Comparison of ENCODE assay signal across 8 cellular contexts in genomic region chr6:127120109-127120786, GRCh38. TPM values are rescaled to one million over a fixed set of nuclear protein-coding genes. Genes with fewer than 3 reads are reported as not detected.
DNase-seq lines count a peak whose midpoint lies in the region; ATAC-seq and TF ChIP-seq lines count a peak whose summit lies in the region.
"Had no signal": no experiment of that assay in that cellular context is flagged by ENCODE, and none has a peak within 500 bp of the region (broad histone marks: within the 10 kb centered on the region; RNA-seq: fewer than 3 reads in every experiment).

No MANE protein-coding gene starts in this region.

- no peaks in the 10 kb centered on the region for H3K79me2 ChIP-seq in mesendoderm (ENCODE audit: control insufficient read depth, insufficient read depth, low read length)

- H3K4me2 ChIP-seq in mesendoderm (ENCODE audit: low read length) = peak overlapping the region; percentile 91

- no peaks in the 10 kb centered on the region for H3K79me1 ChIP-seq in mesendoderm (ENCODE audit: low read length)

- H3K9me3 ChIP-seq in adipocyte (ENCODE audit: control insufficient read depth, low read length) = no peaks in the 10 kb centered on the region
- H3K9me3 ChIP-seq: neutrophil had no signal

- H3K9ac ChIP-seq in adipocyte (ENCODE audit: low read length) (peak overlapping the region; percentile 77), mesendoderm (ENCODE audit: low read length) (peak overlapping the region; percentile 51)

- no peak overlapping the region for H2BK15ac ChIP-seq in mesendoderm (replicated peaks; ENCODE audit: low read depth)

- H2BK120ac ChIP-seq in mesendoderm (ENCODE audit: low read depth, low read length) = no peak overlapping the region

- no CpG with 5 or more reads among the region's 34 CpGs for WGBS in mesendoderm (ENCODE audit: extremely low coverage, insufficient coverage, low lambda C conversion rate)

- DNase-seq in adipocyte (ENCODE audit: low read depth) = peak; percentile 10
- DNase-seq in mesendoderm = peak; percentile 16
- DNase-seq in RWPE1 (ENCODE audit: low spot score) = no peak
- DNase-seq in NCI-H1930 (lab: John Stamatoyannopoulos, UW) = no peak
- no peak for DNase-seq in midbrain (lab: John Stamatoyannopoulos, UW)

- POLR2A ChIA-PET in RWPE1 (lab: Yijun Ruan, JAX; ENCODE audit: low non-redundant PET) = no interaction called here

- H2AK5ac ChIP-seq in mesendoderm (ENCODE audit: low read length) = no peak overlapping the region

- H3K23ac ChIP-seq in mesendoderm (ENCODE audit: low read length) = no peak overlapping the region

- no peak overlapping the region for H4K5ac ChIP-seq in mesendoderm (ENCODE audit: low read length)

- TF ChIP-seq CTCF in RWPE1 (conservative IDR thresholded peaks at IDR 0.05; ENCODE audit: low read depth) = no peak

- H3K18ac ChIP-seq in mesendoderm (ENCODE audit: low read length) = no peak overlapping the region

- peak overlapping the region; percentile 11 for H3K56ac ChIP-seq in mesendoderm (ENCODE audit: low read length)

- H3K36me3 ChIP-seq in adipocyte (ENCODE audit: control insufficient read depth, insufficient read depth, low read length, severe bottlenecking) = no peaks in the 10 kb centered on the region
- no peaks in the 10 kb centered on the region for H3K36me3 ChIP-seq in mesendoderm (ENCODE audit: control insufficient read depth, insufficient read depth, low read length)
- H3K36me3 ChIP-seq: neutrophil had no signal

- H3K4me3 ChIP-seq in adipocyte (ENCODE audit: low read length) (peak overlapping the region; percentile 89), mesendoderm (ENCODE audit: low read length) (peak overlapping the region; percentile 56)

- no peak overlapping the region for H2BK5ac ChIP-seq in mesendoderm (ENCODE audit: low read length)

- CTCF ChIA-PET in RWPE1 (lab: Yijun Ruan, JAX) = interaction anchor here (0.7 kb wide), 1 partner anchor 316 kb away, joined by 6 read pairs; no protein-coding TSS in a partner anchor

- H4K8ac ChIP-seq in mesendoderm (ENCODE audit: low read depth, low read length) = no peak overlapping the region

- H3K4me1 ChIP-seq in adipocyte (ENCODE audit: control insufficient read depth, insufficient read depth, low read length) (peaks cover 13% of the 10 kb centered on the region), mesendoderm (ENCODE audit: control insufficient read depth, low read depth, low read length) (peaks cover 2% of the 10 kb centered on the region)

- peak; percentile 0 for ATAC-seq in GM18511 (IDR thresholded peaks at IDR 0.05; ENCODE audit: unreplicated experiment)
- ATAC-seq in HG02610 (IDR thresholded peaks at IDR 0.05; ENCODE audit: unreplicated experiment) = peak; percentile 3

- H3K4ac ChIP-seq in mesendoderm (ENCODE audit: low read depth, low read length) = no peak overlapping the region

- H3K27me3 ChIP-seq in adipocyte (replicated peaks; ENCODE audit: control insufficient read depth, insufficient read depth, low read length) (peaks cover 9% of the 10 kb centered on the region), mesendoderm (ENCODE audit: insufficient read depth, low read length, poor library complexity) (peaks cover 16% of the 10 kb centered on the region)

- no peak overlapping the region for H3K27ac ChIP-seq in mesendoderm (ENCODE audit: low read depth, low read length)
- H3K27ac ChIP-seq in RWPE1 = no peak overlapping the region
- H3K27ac ChIP-seq: neutrophil had no signal

RNA-seq across cellular contexts. Expression of gene RSPO3, which starts 1.8 kb away (rescaled TPM):
- 1.3 TPM for polyA plus RNA-seq in mesendoderm (2013, experiment 1 of 2)
- polyA plus RNA-seq in mesendoderm (2013, experiment 2 of 2) = 1.0 TPM

Comparison
In these comparisons a context has a peak if more than half of its experiments do, and no peak if none do; other contexts are left out.
1. DNase-seq: peak in adipocyte (single experiment) and mesendoderm (single experiment); none in RWPE1 (single experiment), NCI-H1930 (0 of 2) and midbrain (single experiment).